Comparison of ENCODE assay signal across 19 cellular contexts in genomic region chr14:72169521-72169920, GRCh38.
A peak's percentile ranks its signal among the peaks of the same experiment; 100 is the strongest.
DNase-seq lines count a peak whose midpoint lies in the region; ATAC-seq, FAIRE-seq and TF ChIP-seq lines count a peak whose summit lies in the region.
"Had no signal": no experiment of that assay in that cellular context is flagged by ENCODE, and none has a peak within 500 bp of the region (broad histone marks: within the 10 kb centered on the region; RNA-seq: fewer than 3 reads in every experiment).

No MANE protein-coding gene starts in this region.

- ATAC-seq in K562: no peak
- no peak for ATAC-seq in HG03139 (IDR thresholded peaks at IDR 0.05; ENCODE audit: unreplicated experiment)
- ATAC-seq: foreskin keratinocyte, left cardiac atrium, Panc1, psoas muscle had no signal

- H3K9me1 ChIP-seq in K562 (ENCODE audit: control insufficient read depth, insufficient read depth, low read length): no peaks in the 10 kb centered on the region

- H3K4me2 ChIP-seq in BLaER1 (peak overlapping the region; percentile 54), K562 (ENCODE audit: insufficient read depth, low read length) (no peak overlapping the region)

- no peak overlapping the region for H2AFZ ChIP-seq in K562 (ENCODE audit: low read depth, low read length)

- H3K27me3 ChIP-seq in BLaER1: no peaks in the 10 kb centered on the region
- H3K27me3 ChIP-seq in K562 (ENCODE audit: control insufficient read depth in 2 of 2, insufficient read depth in 2 of 2, low read length in 2 of 2): no peaks in the 10 kb centered on the region
- H3K27me3 ChIP-seq: foreskin keratinocyte had no signal

- no peak overlapping the region for H3K27ac ChIP-seq in BLaER1
- no peak overlapping the region for H3K27ac ChIP-seq in K562 (ENCODE audit: extremely low read depth, low read depth, low read length)
- H3K27ac ChIP-seq: foreskin keratinocyte, psoas muscle, spleen, VCaP had no signal

- POLR2A ChIA-PET in K562 (lab: Yijun Ruan, JAX): interaction anchor here (0.5 kb wide), 1 partner anchor 8 kb away, joined by 3 read pairs; no protein-coding TSS in a partner anchor

- H3K36me3 ChIP-seq in BLaER1 (no peaks in the 10 kb centered on the region), K562 (ENCODE audit: control insufficient read depth, insufficient read depth, low read length) (no peaks in the 10 kb centered on the region)
- H3K36me3 ChIP-seq: spleen had no signal

- no peak overlapping the region for H3K4me3 ChIP-seq in BLaER1
- no peak overlapping the region for H3K4me3 ChIP-seq in K562
- H3K4me3 ChIP-seq: psoas muscle, spleen had no signal

- H3K4me1 ChIP-seq in BLaER1 (peaks cover 43% of the 10 kb centered on the region), K562 (replicated peaks in 1 of 2; ENCODE audit: control insufficient read depth in 2 of 2, insufficient read depth in 2 of 2, low read length in 2 of 2) (no peaks in the 10 kb centered on the region)
- H3K4me1 ChIP-seq: foreskin keratinocyte, psoas muscle, spleen had no signal

- H4K20me1 ChIP-seq in BLaER1 (no peaks in the 10 kb centered on the region), K562 (replicated peaks; ENCODE audit: control insufficient read depth, insufficient read depth, low read length) (no peaks in the 10 kb centered on the region)

- TF ChIP-seq EP300 in Ishikawa (IDR thresholded peaks at IDR 0.05; ENCODE audit: borderline replicate concordance) (no peak), K562 (IDR thresholded peaks at IDR 0.05; ENCODE audit: low read length) (no peak)

- FAIRE-seq in K562 (lab: Jason Lieb, UNC): no peak
- FAIRE-seq: bronchial epithelial cell had no signal

- H3K79me2 ChIP-seq in K562 (ENCODE audit: control insufficient read depth, insufficient read depth, low read length): no peaks in the 10 kb centered on the region

- TF ChIP-seq RAD21 in Ishikawa (IDR thresholded peaks at IDR 0.05; ENCODE audit: low read depth) (no peak), K562 (CRISPR knock-in tag; conservative IDR thresholded peaks at IDR 0.05 in 1 of 2, IDR thresholded peaks at IDR 0.05 in 1 of 2) (no peak)

- no peak for TF ChIP-seq CTCF in K562 (IDR thresholded peaks at IDR 0.05 in 2 of 3, conservative IDR thresholded peaks at IDR 0.05 in 1 of 3; ENCODE audit: insufficient read depth in 2 of 3, low read depth in 1 of 3, low read length in 3 of 3)

- no TSS peak for BruUV-seq in K562 (replicated peaks; lab: Mats Ljungman, UMichigan)

- CTCF ChIA-PET in K562 (lab: Yijun Ruan, JAX; ENCODE audit: low intra/inter-chr PET ratio): no interaction called here

- H3K9ac ChIP-seq in BLaER1 (no peak overlapping the region), K562 (ENCODE audit: insufficient read depth in 1 of 2, low read depth in 2 of 2, low read length in 2 of 2) (no peak overlapping the region)

- 0% methylated on average over 3 of the region's 3 CpGs for WGBS in K562 (ENCODE audit: insufficient coverage, low coverage, missing lambda C conversion rate)

- intact Hi-C loops in K562 (cut with micrococcal nuclease): no loop called here

- DNase-seq in A172 (ENCODE audit: low spot score) (peak; percentile 4), K562 (ENCODE audit: extremely low read depth in 1 of 4, low spot score in 3 of 4) (peak; percentile 1 to 18 (median 14)), NCI-H526 treated with DMSO at 0.1 percent for 48 hours (lab: John Stamatoyannopoulos, UW) (no peak), occipital lobe (lab: John Stamatoyannopoulos, UW) (no peak), NCI-H1092 (lab: John Stamatoyannopoulos, UW) (no peak)
- DNase-seq: AML-193; foreskin keratinocyte; left cardiac atrium; nephron progenitor cell; psoas muscle; spleen; stimulated activated CD8-positive, alpha-beta memory T cell treated with anti-CD3 and anti-CD28 coated beads, Interleukin-4, amount 100 ng/mL, for 48 hours; T-helper 1 cell had no signal

- peaks cover 4% of the 10 kb centered on the region; the same call in 1 of the 2 replicates for H3K9me3 ChIP-seq in BLaER1
- H3K9me3 ChIP-seq in K562 (replicated peaks; ENCODE audit: control insufficient read depth, insufficient read depth, low read depth, low read length): no peaks in the 10 kb centered on the region
- H3K9me3 ChIP-seq: psoas muscle had no signal

- no peak for TF ChIP-seq POLR2A in K562 (conservative IDR thresholded peaks at IDR 0.05)

- in situ Hi-C loops in K562 (cut with MboI): no loop called here

TF ChIP-seq in Ishikawa, 13 proteins besides CTCF, POLR2A, EP300 and RAD21:
- TF ChIP-seq TEAD4 (IDR thresholded peaks at IDR 0.05): no peak
- TF ChIP-seq USF1 (IDR thresholded peaks at IDR 0.05): peak; percentile 91

TF ChIP-seq in K562, 482 proteins besides CTCF, POLR2A, EP300 and RAD21:
- peak; percentile 55 for TF ChIP-seq HCFC1 (IDR thresholded peaks at IDR 0.05; ENCODE audit: low read depth, low read length)
- no peak for TF ChIP-seq TAF1 (IDR thresholded peaks at IDR 0.05; ENCODE audit: control insufficient read depth, extremely low read depth, insufficient read depth, low read length, severe bottlenecking)
- TF ChIP-seq FOS (IDR thresholded peaks at IDR 0.05; ENCODE audit: extremely low read depth, insufficient read length): peak; percentile 39
- TF ChIP-seq JUN (IDR thresholded peaks at IDR 0.05; ENCODE audit: borderline replicate concordance, low read depth, low read length): no peak
- no peak for TF ChIP-seq JUN (CRISPR knock-in tag; IDR thresholded peaks at IDR 0.05; ENCODE audit: borderline replicate concordance)
- TF ChIP-seq RBFOX2 (IDR thresholded peaks at IDR 0.05; ENCODE audit: low read depth, low read length): no peak
- peak; percentile 64; the same call in 1 of the 2 replicates for TF ChIP-seq RAD51 (IDR thresholded peaks at IDR 0.05; ENCODE audit: borderline replicate concordance, low read depth)
- TF ChIP-seq GTF2B (IDR thresholded peaks at IDR 0.05; ENCODE audit: extremely low read depth, insufficient read length): no peak
- no peak for TF ChIP-seq SRSF9 (IDR thresholded peaks at IDR 0.05; ENCODE audit: borderline replicate concordance, low read depth, low read length)
- TF ChIP-seq USF2 (CRISPR knock-in tag; IDR thresholded peaks at IDR 0.05): peak; percentile 82
- peak; percentile 77 for TF ChIP-seq NFYB (IDR thresholded peaks at IDR 0.05; ENCODE audit: extremely low read depth, insufficient read length)

Comparison
In these comparisons a context has a peak if more than half of its experiments do, and no peak if none do; other contexts are left out.
1. DNase-seq: peak in A172 (single experiment) and K562 (4 of 4); none in NCI-H526 treated with DMSO at 0.1 percent for 48 hours (single experiment), occipital lobe (single experiment) and NCI-H1092 (single experiment).